Comparison of ENCODE assay signal across 15 cellular contexts in genomic region chr1:38997901-38998190, GRCh38. TPM values are rescaled to one million over a fixed set of nuclear protein-coding genes. Genes with fewer than 3 reads are reported as not detected.
A peak's percentile ranks its signal among the peaks of the same experiment; 100 is the strongest.
DNase-seq lines count a peak whose midpoint lies in the region; ATAC-seq, FAIRE-seq and TF ChIP-seq lines count a peak whose summit lies in the region.
"Had no signal": no experiment of that assay in that cellular context is flagged by ENCODE, and none has a peak within 500 bp of the region (broad histone marks: within the 10 kb centered on the region; RNA-seq: fewer than 3 reads in every experiment).

No MANE protein-coding gene starts in this region.

- H4K5ac ChIP-seq in IMR-90 (ENCODE audit: low read depth, low read length), result no peak overlapping the region

- peaks cover 22 to 62% of the 10 kb centered on the region in 2 experiments for H3K79me1 ChIP-seq in IMR-90 (ENCODE audit: low read depth in 1 of 2, low read length in 2 of 2)

- no TSS peak for BruUV-seq in IMR-90 (replicated peaks; lab: Mats Ljungman, UMichigan)

- in situ Hi-C loops in IMR-90 (cut with MboI; ENCODE audit: low sequenced_read_pairs), result no loop called here

- no peak overlapping the region for H3K9ac ChIP-seq in IMR-90 (ENCODE audit: low read depth, low read length)

- H3K4me2 ChIP-seq in IMR-90 (ENCODE audit: low read depth, low read length) (peak overlapping the region; percentile 28), osteoblast (ENCODE audit: insufficient read depth, low read length) (peak overlapping the region; percentile 24)

- TF ChIP-seq POLR2A in IMR-90 (IDR thresholded peaks at IDR 0.05; ENCODE audit: low read depth, low read length), result no peak

- H3K4me1 ChIP-seq in IMR-90 (ENCODE audit: control insufficient read depth, insufficient read depth, low read length) (peaks cover 5% of the 10 kb centered on the region), osteoblast (ENCODE audit: insufficient read depth, low read length) (peaks cover 24% of the 10 kb centered on the region)

- H3K23ac ChIP-seq in IMR-90 (ENCODE audit: low read depth, low read length), result no peak overlapping the region

- no CpG with 5 or more reads among the region's 3 CpGs for WGBS in IMR-90 (ENCODE audit: extremely low coverage in 2 of 2, insufficient read length in 1 of 2), 2 experiments

- H3K14ac ChIP-seq in IMR-90 (replicated peaks; ENCODE audit: low read depth, low read length), result no peak overlapping the region

- H3K18ac ChIP-seq in IMR-90 (ENCODE audit: low read depth, low read length), result no peak overlapping the region

- CTCF ChIA-PET in CD4-positive, alpha-beta T cell (lab: Charles Lee), result interaction anchor here (1.0 kb wide), 1 partner anchor 20 kb away, joined by 3 read pairs; no protein-coding TSS in a partner anchor
- CTCF ChIA-PET in IMR-90 (lab: Yijun Ruan, JAX), result interaction anchor here (0.7 to 0.8 kb wide), 2 partner anchors 15 to 34 kb away, joined by 3 to 6 read pairs; no protein-coding TSS in a partner anchor

- no peak overlapping the region for H3K4me3 ChIP-seq in IMR-90 (ENCODE audit: insufficient read depth, low read depth, low read length)
- no peak overlapping the region for H3K4me3 ChIP-seq in osteoblast (ENCODE audit: insufficient read depth, low read length)
- H3K4me3 ChIP-seq: HAP-1 had no signal

- no peak for FAIRE-seq in urothelium cell line (lab: Jason Lieb, UNC)
- FAIRE-seq: islet of Langerhans had no signal

- H2AK9ac ChIP-seq in IMR-90 (replicated peaks; ENCODE audit: low read depth, low read length, poor library complexity), result no peak overlapping the region

- H3K79me2 ChIP-seq in osteoblast (ENCODE audit: insufficient read depth, low read length), result peaks cover 95% of the 10 kb centered on the region

- H4K91ac ChIP-seq in IMR-90 (ENCODE audit: insufficient read depth, low read depth, low read length), result no peak overlapping the region

- no peak overlapping the region for H2AK5ac ChIP-seq in IMR-90 (ENCODE audit: low read depth, low read length)

- no peak overlapping the region for H2AFZ ChIP-seq in IMR-90 (replicated peaks; ENCODE audit: low read length, poor library complexity)
- H2AFZ ChIP-seq in osteoblast (ENCODE audit: low read length), result no peak overlapping the region

- ATAC-seq in CD4-positive, alpha-beta T cell (ENCODE audit: poor library complexity), result peak; percentile 24
- ATAC-seq in IMR-90 (ENCODE audit: low read depth), result peak; percentile 21; the same call in 1 of the 2 replicates
- ATAC-seq in HG02642 (IDR thresholded peaks at IDR 0.05; ENCODE audit: poor library complexity, unreplicated experiment), result no peak
- no peak for ATAC-seq in GM19397 (IDR thresholded peaks at IDR 0.05; ENCODE audit: unreplicated experiment)
- ATAC-seq in sciatic nerve, result no peak

- H3K27me3 Mint-ChIP-seq in CD4-positive, alpha-beta T cell, result no peaks in the 10 kb centered on the region
- no peaks in the 10 kb centered on the region for H3K27me3 Mint-ChIP-seq in endothelial cell (ENCODE audit: unreplicated experiment)

- no peak overlapping the region for H2BK20ac ChIP-seq in IMR-90 (ENCODE audit: low read depth, low read length)

- no peak for DNase-seq in CD4-positive, alpha-beta T cell
- no peak for DNase-seq in IMR-90
- no peak for DNase-seq in endothelial cell (ENCODE audit: low spot score)
- DNase-seq in osteoblast (ENCODE audit: insufficient read length, low spot score, missing footprints), result no peak
- DNase-seq in urothelium cell line (ENCODE audit: low spot score), result no peak
- DNase-seq in sciatic nerve (ENCODE audit: low spot score), result no peak
- DNase-seq: activated CD4-positive, alpha-beta T cell treated with anti-CD3 and anti-CD28 coated beads, Interleukin-2, amount 50 U/mL, for 48 hours; erythroblast; KG1; NCI-H1930 had no signal

- peaks cover 73% of the 10 kb centered on the region for H4K20me1 ChIP-seq in IMR-90 (ENCODE audit: insufficient read depth, low read length)
- H4K20me1 ChIP-seq in osteoblast (ENCODE audit: insufficient read depth, low read length), result peaks cover 63% of the 10 kb centered on the region

- POLR2A ChIA-PET in CD4-positive, alpha-beta T cell (lab: Charles Lee), result interaction anchor here (0.8 to 2.9 kb wide), 5 partner anchors 20 to 125 kb away, joined by 3 to 21 read pairs (median 3); partner anchors contain the start of genes MYCBP and NDUFS5
- POLR2A ChIA-PET in IMR-90 (lab: Charles Lee; ENCODE audit: unreplicated experiment), result interaction anchor here (0.9 kb wide), 1 partner anchor 18 kb away, joined by 5 read pairs; no protein-coding TSS in a partner anchor

- H3K36me3 ChIP-seq in IMR-90 (ENCODE audit: control insufficient read depth, insufficient read depth, low read length), result peaks cover 35% of the 10 kb centered on the region
- peaks cover 65% of the 10 kb centered on the region for H3K36me3 ChIP-seq in osteoblast (ENCODE audit: insufficient read depth, low read length)

- intact Hi-C loops in CD4-positive, alpha-beta T cell (cut with DNase I, micrococcal nuclease), result loop anchor here (2.0 to 10.0 kb wide), 4 partner anchors 25 to 577 kb away; partner anchors contain the start of genes NDUFS5 (in 1 of the 2), PABPC4 (in 1 of the 2) and RRAGC (in 1 of the 2)
- intact Hi-C loops in IMR-90 (cut with micrococcal nuclease), result no loop called here
- intact Hi-C loops in sciatic nerve (cut with DNase I), result no loop called here

- no peak overlapping the region for H2BK120ac ChIP-seq in IMR-90 (ENCODE audit: low read depth, low read length)

- peaks cover 5% of the 10 kb centered on the region for H3K9me1 ChIP-seq in IMR-90 (ENCODE audit: insufficient read depth, low read length)

- no peaks in the 10 kb centered on the region for H3K27me3 ChIP-seq in CD4-positive, alpha-beta T cell (ENCODE audit: control insufficient read depth, insufficient read depth, low read length)
- H3K27me3 ChIP-seq in IMR-90 (ENCODE audit: control insufficient read depth, insufficient read depth, low read length) (no peaks in the 10 kb centered on the region), osteoblast (ENCODE audit: insufficient read depth, low read length) (no peaks in the 10 kb centered on the region)

- TF ChIP-seq CTCF in CD4-positive, alpha-beta T cell (IDR thresholded peaks at IDR 0.05), result no peak
- TF ChIP-seq CTCF in IMR-90 (conservative IDR thresholded peaks at IDR 0.05; ENCODE audit: low read depth, low read length) (no peak), endothelial cell (IDR thresholded peaks at IDR 0.05; ENCODE audit: unreplicated experiment) (no peak), osteoblast (IDR thresholded peaks at IDR 0.05; ENCODE audit: extremely low read depth, low read depth, low read length) (no peak)

- no peaks in the 10 kb centered on the region for H3K9me3 ChIP-seq in CD4-positive, alpha-beta T cell (ENCODE audit: control insufficient read depth, low read length)
- H3K9me3 ChIP-seq in IMR-90 (ENCODE audit: control insufficient read depth, insufficient read depth, low read length) (no peaks in the 10 kb centered on the region), osteoblast (ENCODE audit: low read depth, low read length) (no peaks in the 10 kb centered on the region)
- H3K9me3 ChIP-seq: HAP-1 had no signal

- no peak for TF ChIP-seq RAD21 in IMR-90 (IDR thresholded peaks at IDR 0.05; ENCODE audit: low read length)

- H3K27ac Mint-ChIP-seq in CD4-positive, alpha-beta T cell, result peak overlapping the region; percentile 87
- H3K27ac Mint-ChIP-seq in endothelial cell (ENCODE audit: unreplicated experiment), result no peak overlapping the region

- H3K56ac ChIP-seq in IMR-90 (ENCODE audit: extremely low read depth, insufficient read depth, low read length), result no peak overlapping the region

- H3K4ac ChIP-seq in IMR-90 (ENCODE audit: low read depth, low read length), result no peak overlapping the region

- dilution Hi-C loops in IMR-90 (cut with HindIII; ENCODE audit: low sequenced_read_pairs, unreplicated experiment), result no loop called here

- H3K9me3 Mint-ChIP-seq in CD4-positive, alpha-beta T cell, result no peaks in the 10 kb centered on the region
- H3K9me3 Mint-ChIP-seq in endothelial cell (ENCODE audit: unreplicated experiment), result no peaks in the 10 kb centered on the region
- H3K9me3 Mint-ChIP-seq: neural crest cell had no signal

- no peak overlapping the region for H2BK5ac ChIP-seq in IMR-90 (ENCODE audit: low read depth, low read length, poor library complexity, severe bottlenecking)

- no peak overlapping the region for H4K8ac ChIP-seq in IMR-90 (ENCODE audit: low read depth in 2 of 2, low read length in 2 of 2)

- peaks cover 73% of the 10 kb centered on the region for H3K36me3 Mint-ChIP-seq in CD4-positive, alpha-beta T cell (ENCODE audit: low read depth)
- peaks cover 43% of the 10 kb centered on the region for H3K36me3 Mint-ChIP-seq in endothelial cell (ENCODE audit: low read depth, unreplicated experiment)

- peak overlapping the region; percentile 81 for H3K4me3 Mint-ChIP-seq in CD4-positive, alpha-beta T cell
- peak overlapping the region; percentile 56 for H3K4me3 Mint-ChIP-seq in endothelial cell (ENCODE audit: unreplicated experiment)

- no peak overlapping the region for H2BK15ac ChIP-seq in IMR-90 (ENCODE audit: low read depth, low read length)

- H3K27ac ChIP-seq in CD4-positive, alpha-beta T cell (ENCODE audit: low read depth, low read length), result no peak overlapping the region
- H3K27ac ChIP-seq in IMR-90 (ENCODE audit: insufficient read depth, low read length) (no peak overlapping the region), osteoblast (ENCODE audit: low read depth, low read length) (peak overlapping the region; percentile 50)

- peaks cover 68% of the 10 kb centered on the region for H3K4me1 Mint-ChIP-seq in CD4-positive, alpha-beta T cell (ENCODE audit: low read depth)
- peaks cover 12% of the 10 kb centered on the region for H3K4me1 Mint-ChIP-seq in endothelial cell (ENCODE audit: unreplicated experiment)

RNA-seq across cellular contexts. Expression of gene AKIRIN1, which starts 6.8 kb away (rescaled TPM):
- total RNA-seq in CD4-positive, alpha-beta T cell, result 100 to 1,000 TPM; 108 to 112 TPM
- total RNA-seq in IMR-90 (2012; rRNA removed) (42.5 and 63.9 TPM in 2 replicates), endothelial cell (ENCODE audit: unreplicated experiment) (81.3 TPM), osteoblast (35.1 and 42.1 TPM in 2 replicates), sciatic nerve (44.2 TPM)
- 37.7 and 44.2 TPM in 2 replicates for polyA plus RNA-seq in IMR-90 (2012; rRNA removed)
- polyA plus RNA-seq in IMR-90 (2012; cell fraction: cytosol; rRNA removed), result 16.8 and 21.1 TPM in 2 replicates
- polyA plus RNA-seq in IMR-90 (2012; cell fraction: nucleus; rRNA removed; ENCODE audit: low replicate concordance), result 8.1 and 24.7 TPM in 2 replicates

RNA-seq across cellular contexts. Expression of gene NDUFS5, which starts 28.3 kb away (rescaled TPM):
- total RNA-seq in CD4-positive, alpha-beta T cell, result 100 to 1,000 TPM; 153 to 156 TPM
- total RNA-seq in IMR-90 (2012; rRNA removed) (645 and 1,415 TPM in 2 replicates), endothelial cell (ENCODE audit: unreplicated experiment) (200 TPM), osteoblast (240 and 243 TPM in 2 replicates), sciatic nerve (149 TPM)
- polyA plus RNA-seq in IMR-90 (2012; rRNA removed), result 934 and 1,092 TPM in 2 replicates
- polyA plus RNA-seq in IMR-90 (2012; cell fraction: cytosol; rRNA removed), result 334 and 1,229 TPM in 2 replicates
- polyA plus RNA-seq in IMR-90 (2012; cell fraction: nucleus; rRNA removed; ENCODE audit: low replicate concordance), result 41.9 and 410 TPM in 2 replicates

RNA-seq across cellular contexts. Expression of gene RHBDL2, which starts 56.2 kb away (rescaled TPM):
- not detected for total RNA-seq in CD4-positive, alpha-beta T cell
- 0.28 and 0.36 TPM in 2 replicates for total RNA-seq in IMR-90 (2012; rRNA removed)
- 0.30 and 0.38 TPM in 2 replicates for polyA plus RNA-seq in IMR-90 (2012; rRNA removed)
- 0.05 and 0.11 TPM in 2 replicates for polyA plus RNA-seq in IMR-90 (2012; cell fraction: cytosol; rRNA removed)
- 0.17 and 0.41 TPM in 2 replicates for polyA plus RNA-seq in IMR-90 (2012; cell fraction: nucleus; rRNA removed; ENCODE audit: low replicate concordance)
- total RNA-seq in endothelial cell (ENCODE audit: unreplicated experiment), result not detected
- 0.59 and 0.72 TPM in 2 replicates for total RNA-seq in osteoblast
- 0.22 TPM for total RNA-seq in sciatic nerve
- total RNA-seq: neural crest cell had no signal

Comparison
In these comparisons a context has a peak if more than half of its experiments do, and no peak if none do; other contexts are left out.
1. ATAC-seq: peak in CD4-positive, alpha-beta T cell (single experiment) and IMR-90 (single experiment); none in HG02642 (single experiment), GM19397 (single experiment) and sciatic nerve (single experiment).
2. intact Hi-C loops: an anchor here in CD4-positive, alpha-beta T cell (2.0 to 10.0 kb wide); none called in IMR-90 and sciatic nerve.